8 cellular contexts compared by ENCODE assay signal in the genomic region with DNA sequence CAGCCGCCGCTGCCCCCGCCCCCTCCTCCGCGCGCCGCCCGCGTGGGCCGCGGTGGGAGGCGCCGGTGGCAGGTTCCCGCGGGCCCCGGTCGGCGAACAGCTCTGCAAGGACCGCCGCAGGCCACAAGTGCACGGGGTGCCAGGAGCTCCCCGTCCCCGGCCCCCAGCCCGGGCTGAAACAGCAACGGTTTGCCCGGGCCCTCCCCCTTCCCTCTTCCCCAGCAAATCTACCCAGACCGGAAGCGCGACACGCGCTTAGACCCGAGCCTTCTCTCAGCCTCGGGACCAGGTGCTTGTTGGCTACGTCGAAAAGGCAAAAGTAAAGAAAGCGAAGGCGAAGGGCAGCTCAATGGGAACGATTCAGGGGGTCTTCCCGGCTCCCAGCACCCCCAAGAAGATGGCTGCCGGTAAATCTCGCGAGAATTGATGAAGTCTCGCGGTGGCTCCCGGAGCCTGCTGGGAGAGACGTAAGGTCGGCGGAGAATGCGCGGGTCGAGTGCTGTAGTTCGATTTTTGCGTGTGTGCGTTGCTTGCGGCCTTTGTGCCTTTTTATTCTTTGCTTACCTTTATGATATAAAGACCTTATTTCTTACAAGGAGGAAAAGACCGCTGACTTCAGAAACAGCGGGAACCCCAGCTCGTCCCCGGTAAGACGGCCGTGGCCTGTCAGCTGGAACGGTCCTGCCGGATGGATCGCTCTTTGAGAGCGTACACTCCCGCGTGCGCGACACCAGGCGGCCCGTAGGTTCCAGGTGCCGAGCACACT. TPM values are rescaled to one million over a fixed set of nuclear protein-coding genes. Genes with fewer than 3 reads are reported as not detected.
DNase-seq lines count a peak whose midpoint lies in the region; ATAC-seq and TF ChIP-seq lines count a peak whose summit lies in the region.

A gene with protein sequence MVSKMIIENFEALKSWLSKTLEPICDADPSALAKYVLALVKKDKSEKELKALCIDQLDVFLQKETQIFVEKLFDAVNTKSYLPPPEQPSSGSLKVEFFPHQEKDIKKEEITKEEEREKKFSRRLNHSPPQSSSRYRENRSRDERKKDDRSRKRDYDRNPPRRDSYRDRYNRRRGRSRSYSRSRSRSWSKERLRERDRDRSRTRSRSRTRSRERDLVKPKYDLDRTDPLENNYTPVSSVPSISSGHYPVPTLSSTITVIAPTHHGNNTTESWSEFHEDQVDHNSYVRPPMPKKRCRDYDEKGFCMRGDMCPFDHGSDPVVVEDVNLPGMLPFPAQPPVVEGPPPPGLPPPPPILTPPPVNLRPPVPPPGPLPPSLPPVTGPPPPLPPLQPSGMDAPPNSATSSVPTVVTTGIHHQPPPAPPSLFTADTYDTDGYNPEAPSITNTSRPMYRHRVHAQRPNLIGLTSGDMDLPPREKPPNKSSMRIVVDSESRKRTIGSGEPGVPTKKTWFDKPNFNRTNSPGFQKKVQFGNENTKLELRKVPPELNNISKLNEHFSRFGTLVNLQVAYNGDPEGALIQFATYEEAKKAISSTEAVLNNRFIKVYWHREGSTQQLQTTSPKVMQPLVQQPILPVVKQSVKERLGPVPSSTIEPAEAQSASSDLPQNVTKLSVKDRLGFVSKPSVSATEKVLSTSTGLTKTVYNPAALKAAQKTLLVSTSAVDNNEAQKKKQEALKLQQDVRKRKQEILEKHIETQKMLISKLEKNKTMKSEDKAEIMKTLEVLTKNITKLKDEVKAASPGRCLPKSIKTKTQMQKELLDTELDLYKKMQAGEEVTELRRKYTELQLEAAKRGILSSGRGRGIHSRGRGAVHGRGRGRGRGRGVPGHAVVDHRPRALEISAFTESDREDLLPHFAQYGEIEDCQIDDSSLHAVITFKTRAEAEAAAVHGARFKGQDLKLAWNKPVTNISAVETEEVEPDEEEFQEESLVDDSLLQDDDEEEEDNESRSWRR (minus strand): TSS at position 425 of the 766 bp plus-strand sequence. CDS start 481 bp downstream, outside the sequence.

- peak within 1 kb of the TSS; percentile 93 for H3K4me3 Mint-ChIP-seq in nephron progenitor cell
- peak within 1 kb of the TSS; percentile 82 to 90 for H3K4me3 Mint-ChIP-seq in stimulated activated naive CD8-positive, alpha-beta T cell treated with anti-CD3 and anti-CD28 coated beads, Interleukin-15, amount 100 ng/mL, for 72 hours

- no peaks in the 10 kb centered on the region for H3K9me3 Mint-ChIP-seq in nephron progenitor cell
- H3K9me3 Mint-ChIP-seq in stimulated activated naive CD8-positive, alpha-beta T cell treated with anti-CD3 and anti-CD28 coated beads, Interleukin-15, amount 100 ng/mL, for 72 hours, result no peaks in the 10 kb centered on the region

- TF ChIP-seq POLR2A in Raji (IDR thresholded peaks at IDR 0.05; ENCODE audit: insufficient read depth, low read depth, low read length), result peak; percentile 94

- peak within 1 kb of the TSS; percentile 82 for H3K4me3 ChIP-seq in fibroblast of the aortic adventitia (ENCODE audit: low read depth, low read length)

- no peaks in the 10 kb centered on the region for H3K27me3 Mint-ChIP-seq in nephron progenitor cell (ENCODE audit: low read depth, poor library complexity)
- H3K27me3 Mint-ChIP-seq in stimulated activated naive CD8-positive, alpha-beta T cell treated with anti-CD3 and anti-CD28 coated beads, Interleukin-15, amount 100 ng/mL, for 72 hours, result no peaks in the 10 kb centered on the region

- DNase-seq in EH (ENCODE audit: low read depth), result peak; percentile 93
- peak; percentile 76 for DNase-seq in H4 (ENCODE audit: low spot score)
- DNase-seq in LoVo (ENCODE audit: low spot score), result peak; percentile 90
- peak; percentile 83 for DNase-seq in activated T-helper 9 cell treated with anti-CD3 and anti-CD28 coated beads, Interleukin-2, amount 50 U/mL, for 16 hours (ENCODE audit: low read depth)
- peak; percentile 97 for DNase-seq in fibroblast of the aortic adventitia (ENCODE audit: low read depth)
- peak; percentile 93 for DNase-seq in nephron progenitor cell
- peak; percentile 93 to 94 for DNase-seq in stimulated activated naive CD8-positive, alpha-beta T cell treated with anti-CD3 and anti-CD28 coated beads, Interleukin-15, amount 100 ng/mL, for 72 hours

- peaks cover 33% of the 10 kb centered on the region for H3K4me1 Mint-ChIP-seq in nephron progenitor cell
- H3K4me1 Mint-ChIP-seq in stimulated activated naive CD8-positive, alpha-beta T cell treated with anti-CD3 and anti-CD28 coated beads, Interleukin-15, amount 100 ng/mL, for 72 hours, result peaks cover 38% of the 10 kb centered on the region

- peaks cover 9% of the 10 kb centered on the region for H3K36me3 Mint-ChIP-seq in nephron progenitor cell (ENCODE audit: low read depth)

- TF ChIP-seq CTCF in fibroblast of the aortic adventitia (IDR thresholded peaks at IDR 0.05; ENCODE audit: insufficient read depth, low read length) (peak; percentile 22), nephron progenitor cell (IDR thresholded peaks at IDR 0.05) (no peak)

- ATAC-seq in stimulated activated naive CD8-positive, alpha-beta T cell treated with anti-CD3 and anti-CD28 coated beads, Interleukin-15, amount 100 ng/mL, for 72 hours, result peak; percentile 88

- peak within 1 kb of the TSS; percentile 99 for H3K27ac Mint-ChIP-seq in nephron progenitor cell
- peak within 1 kb of the TSS; percentile 96 to 98 for H3K27ac Mint-ChIP-seq in stimulated activated naive CD8-positive, alpha-beta T cell treated with anti-CD3 and anti-CD28 coated beads, Interleukin-15, amount 100 ng/mL, for 72 hours

RNA-seq across cellular contexts. Expression of the gene that starts here (rescaled TPM):
- 13.0 and 15.9 TPM in 2 replicates for total RNA-seq in H4 (2014; rRNA removed; shearing (Covaris generic))
- total RNA-seq in fibroblast of the aortic adventitia (ENCODE audit: low replicate concordance), result 28.1 and 48.0 TPM in 2 replicates

Comparison
In these comparisons a context has a peak if more than half of its experiments do, and no peak if none do; other contexts are left out.
1. Peak in every context shown above with its lines: DNase-seq, ATAC-seq and H3K4me3 ChIP-seq.